In genomic region chr18:58997811-58998337, GRCh38 we compare ENCODE assay signal across 10 cellular contexts.
DNase-seq lines count a peak whose midpoint lies in the region; ATAC-seq, FAIRE-seq and TF ChIP-seq lines count a peak whose summit lies in the region.
"Had no signal": no experiment of that assay in that cellular context is flagged by ENCODE, and none has a peak within 500 bp of the region (broad histone marks: within the 10 kb centered on the region; RNA-seq: fewer than 3 reads in every experiment).

No MANE protein-coding gene starts in this region.

- no peak overlapping the region for H3K27ac ChIP-seq in AG04450 (ENCODE audit: low read depth, low read length)
- peak overlapping the region in 3 of 4 donors; percentile 27 to 61 (median 50) for H3K27ac ChIP-seq in esophagus squamous epithelium
- H3K27ac ChIP-seq: BLaER1 treated with 17β-estradiol and CSF1 and Interleukin-3, amounts not matched to agents 10 nM and 100 nM had no signal

- no peaks in the 10 kb centered on the region for H3K36me3 ChIP-seq in esophagus squamous epithelium
- H3K36me3 ChIP-seq: BLaER1 treated with 17β-estradiol and CSF1 and Interleukin-3, amounts not matched to agents 10 nM and 100 nM had no signal

- intact Hi-C loops in esophagus squamous epithelium (cut with DNase I) = no loop called here

- FAIRE-seq in RCC 7860 (lab: Jason Lieb, UNC) = no peak

- peaks cover 0 to 13% (median 0%) of the 10 kb centered on the region in 3 donors for H3K4me1 ChIP-seq in esophagus squamous epithelium

- H3K4me3 ChIP-seq in AG04450 (ENCODE audit: low read depth, low read length) (no peak overlapping the region), esophagus squamous epithelium (no peak overlapping the region)
- H3K4me3 ChIP-seq: BLaER1 treated with 17β-estradiol and CSF1 and Interleukin-3, amounts not matched to agents 10 nM and 100 nM had no signal

- H3K4me1 Mint-ChIP-seq in stimulated activated effector memory CD8-positive, alpha-beta T cell treated with anti-CD3 and anti-CD28 coated beads, Interleukin-12 subunit alpha, Interleukin-12 subunit beta, amount 100 ng/mL, for 72 hours = no peaks in the 10 kb centered on the region

- TF ChIP-seq CTCF in AG04450 (IDR thresholded peaks at IDR 0.05; ENCODE audit: low read depth, low read length) = no peak
- TF ChIP-seq CTCF in esophagus squamous epithelium (IDR thresholded peaks at IDR 0.05) = no peak

- 14 to 24% methylated on average over 4 of the region's 4 CpGs for WGBS in esophagus squamous epithelium, 2 donors

- H3K36me3 Mint-ChIP-seq in stimulated activated effector memory CD8-positive, alpha-beta T cell treated with anti-CD3 and anti-CD28 coated beads, Interleukin-12 subunit alpha, Interleukin-12 subunit beta, amount 100 ng/mL, for 72 hours = no peaks in the 10 kb centered on the region

- TF ChIP-seq POLR2A in esophagus squamous epithelium (IDR thresholded peaks at IDR 0.05) = no peak

- H3K4me3 Mint-ChIP-seq in stimulated activated effector memory CD8-positive, alpha-beta T cell treated with anti-CD3 and anti-CD28 coated beads, Interleukin-12 subunit alpha, Interleukin-12 subunit beta, amount 100 ng/mL, for 72 hours = no peak overlapping the region

- no peaks in the 10 kb centered on the region for H3K9me3 Mint-ChIP-seq in stimulated activated effector memory CD8-positive, alpha-beta T cell treated with anti-CD3 and anti-CD28 coated beads, Interleukin-12 subunit alpha, Interleukin-12 subunit beta, amount 100 ng/mL, for 72 hours
- H3K9me3 Mint-ChIP-seq: activated T-helper 2 cell treated with anti-CD3 and anti-CD28 coated beads, Interferon-gamma antibody, Interleukin-2, Interleukin-4, amounts not matched to agents 10 μg/mL and 5 μg/mL and 100 μg/mL, durations not matched to agents 14 hours and 24 hours and 36 hours had no signal

- POLR2A ChIA-PET in AG04450 (lab: Yijun Ruan, JAX) = no interaction called here

- H3K27ac Mint-ChIP-seq in stimulated activated effector memory CD8-positive, alpha-beta T cell treated with anti-CD3 and anti-CD28 coated beads, Interleukin-12 subunit alpha, Interleukin-12 subunit beta, amount 100 ng/mL, for 72 hours = no peak overlapping the region
- H3K27ac Mint-ChIP-seq: activated T-helper 2 cell treated with anti-CD3 and anti-CD28 coated beads, Interferon-gamma antibody, Interleukin-2, Interleukin-4, amounts not matched to agents 10 μg/mL and 5 μg/mL and 100 μg/mL, durations not matched to agents 14 hours and 24 hours and 36 hours had no signal

- no peak for ATAC-seq in stimulated activated effector memory CD8-positive, alpha-beta T cell treated with anti-CD3 and anti-CD28 coated beads, Interleukin-12 subunit alpha, Interleukin-12 subunit beta, amount 100 ng/mL, for 72 hours
- ATAC-seq in GM19397 (IDR thresholded peaks at IDR 0.05; ENCODE audit: unreplicated experiment) = no peak

- CTCF ChIA-PET in AG04450 (lab: Charles Lee) = interaction anchor here (0.7 kb wide), 1 partner anchor 61 kb away, joined by 3 read pairs; no protein-coding TSS in a partner anchor

- H3K27me3 ChIP-seq in AG04450 (ENCODE audit: control insufficient read depth, insufficient read depth, low read length) (no peaks in the 10 kb centered on the region), esophagus squamous epithelium (no peaks in the 10 kb centered on the region)
- H3K27me3 ChIP-seq: BLaER1 treated with 17β-estradiol and CSF1 and Interleukin-3, amounts not matched to agents 10 nM and 100 nM had no signal

- peak; percentile 44 for DNase-seq in AG04450 (ENCODE audit: low read depth, low spot score)
- DNase-seq in RCC 7860 (ENCODE audit: low spot score) = peak; percentile 22
- no peak for DNase-seq in esophagus squamous epithelium (lab: John Stamatoyannopoulos, UW)
- DNase-seq in myocyte (ENCODE audit: low read depth) = peak; percentile 76
- DNase-seq in stimulated activated effector memory CD8-positive, alpha-beta T cell treated with anti-CD3 and anti-CD28 coated beads, Interleukin-12 subunit alpha, Interleukin-12 subunit beta, amount 100 ng/mL, for 72 hours (ENCODE audit: low spot score in 2 of 2) = no peak
- DNase-seq in DMS53 (lab: John Stamatoyannopoulos, UW) = no peak
- no peak for DNase-seq in SKM-1 treated with dmso at 0.1 percent for 144 hours (lab: John Stamatoyannopoulos, UW; ENCODE audit: unreplicated experiment)

- H3K9me3 ChIP-seq in AG04450 (ENCODE audit: control insufficient read depth, insufficient read depth, low read length) (no peaks in the 10 kb centered on the region), esophagus squamous epithelium (no peaks in the 10 kb centered on the region)
- H3K9me3 ChIP-seq: BLaER1 treated with 17β-estradiol and CSF1 and Interleukin-3, amounts not matched to agents 10 nM and 100 nM had no signal

Comparison
In these comparisons a context has a peak if more than half of its experiments do, and no peak if none do; other contexts are left out.
1. DNase-seq: peak in AG04450 (single experiment), RCC 7860 (single experiment) and myocyte (single experiment); none in esophagus squamous epithelium (single experiment), stimulated activated effector memory CD8-positive, alpha-beta T cell treated with anti-CD3 and anti-CD28 coated beads, Interleukin-12 subunit alpha, Interleukin-12 subunit beta, amount 100 ng/mL, for 72 hours (0 of 2), DMS53 (single experiment) and SKM-1 treated with dmso at 0.1 percent for 144 hours (single experiment).